In the genomic region with DNA sequence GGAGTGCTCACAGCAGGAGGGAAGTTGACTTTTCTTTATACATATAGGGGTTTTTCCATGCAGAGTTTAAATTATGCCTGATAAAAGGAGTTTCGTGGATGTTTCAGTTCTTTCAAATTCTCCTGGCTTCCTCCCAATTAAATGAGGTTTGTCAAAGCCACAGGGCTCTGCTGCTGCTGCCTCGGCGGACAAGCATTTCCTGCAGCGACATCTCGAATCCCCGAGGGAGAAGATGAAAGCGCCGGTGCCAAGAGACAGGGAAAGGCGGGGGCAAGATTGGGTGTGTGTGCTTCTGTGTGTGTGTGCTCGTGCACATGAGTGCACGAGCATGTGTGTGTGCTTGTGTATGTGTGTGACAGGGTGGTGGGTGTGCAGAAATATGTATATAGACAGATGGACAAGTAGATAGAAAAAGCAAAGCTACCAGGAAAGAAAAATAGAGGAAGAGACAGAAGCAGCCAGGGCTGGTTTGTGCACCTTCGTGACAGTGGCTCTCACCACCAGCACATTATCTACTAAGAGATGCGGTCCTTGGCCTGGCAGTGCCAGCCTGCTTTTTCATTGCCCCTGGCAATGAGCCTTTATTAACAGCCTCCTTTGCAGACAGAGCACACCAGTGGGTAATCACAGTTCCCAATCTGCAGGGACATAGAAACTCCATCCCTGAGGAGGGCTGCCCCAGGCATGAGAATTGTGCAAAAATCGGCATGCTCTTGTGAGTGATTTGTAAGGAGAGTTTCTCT, we compare ENCODE assay signal across 1 cellular context.
TF ChIP-seq lines count a peak whose summit lies in the region.

No MANE protein-coding gene starts in this region.

TF ChIP-seq in neural cell, 6 proteins besides CTCF, POLR2A, EP300 and RAD21 (continued from another document):
- no peak for TF ChIP-seq TAF1 (IDR thresholded peaks at IDR 0.05; ENCODE audit: low read depth)
- TF ChIP-seq MXI1 (conservative IDR thresholded peaks at IDR 0.05; ENCODE audit: poor library complexity, severe bottlenecking), result no peak
- no peak for TF ChIP-seq EZH2 (IDR thresholded peaks at IDR 0.05; ENCODE audit: borderline replicate concordance, insufficient read depth, low read length, poor library complexity, severe bottlenecking)
